In the genomic region with DNA sequence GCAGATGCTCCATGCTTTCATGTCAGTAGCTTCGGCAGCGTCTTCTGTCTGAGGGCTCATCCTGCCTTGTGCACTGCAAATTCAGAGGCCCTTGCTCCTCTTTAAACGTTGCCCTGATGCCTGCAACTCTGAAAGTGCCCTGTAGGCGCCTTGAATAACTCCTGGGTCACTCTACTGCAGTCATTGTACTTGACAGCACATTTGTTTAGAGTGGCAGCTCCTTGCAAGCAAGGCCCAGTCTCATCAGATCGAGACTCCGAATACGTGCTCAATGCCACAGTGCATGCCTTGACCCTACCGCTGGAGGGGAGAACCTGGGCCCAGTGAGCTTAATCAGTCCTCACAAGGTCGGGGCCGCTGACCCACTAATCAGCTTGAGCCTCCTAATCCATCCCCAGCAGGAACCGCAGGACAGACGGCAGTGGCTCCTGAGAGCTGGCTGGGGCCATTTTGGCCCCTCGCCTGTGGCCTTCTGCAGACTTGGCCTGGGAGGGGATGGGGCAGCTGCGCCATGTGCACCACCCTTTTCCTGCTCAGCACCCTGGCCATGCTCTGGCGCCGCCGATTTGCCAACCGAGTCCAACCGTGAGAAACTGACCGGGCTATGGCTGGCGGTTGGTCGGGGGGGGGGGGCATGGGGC, we compare ENCODE assay signal across 9 cellular contexts. TPM values are rescaled to one million over a fixed set of nuclear protein-coding genes. Genes with fewer than 3 reads are reported as not detected.
DNase-seq lines count a peak whose midpoint lies in the region; ATAC-seq lines count a peak whose summit lies in the region.
"Had no signal": no experiment of that assay in that cellular context is flagged by ENCODE, and none has a peak within 500 bp of the region (broad histone marks: within the 10 kb centered on the region; RNA-seq: fewer than 3 reads in every experiment).

A gene with protein sequence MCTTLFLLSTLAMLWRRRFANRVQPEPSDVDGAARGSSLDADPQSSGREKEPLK (plus strand): TSS at position 414 of the 641 bp plus-strand sequence. CDS start 98 bp downstream, at position 512.

- peaks cover 59% of the 10 kb centered on the region for H3K27me3 ChIP-seq in ectodermal cell (ENCODE audit: control insufficient read depth, insufficient read depth, low read length, poor library complexity, severe bottlenecking)

- H3K27ac ChIP-seq in ectodermal cell (ENCODE audit: insufficient read depth, low read depth, low read length, poor library complexity, severe bottlenecking), result no peak within 1 kb of the TSS
- H3K27ac ChIP-seq: VCaP had no signal

- H3K4me1 Mint-ChIP-seq in IgD-negative memory B cell (peaks cover 7 to 13% (median 10%) of the 10 kb centered on the region in 3 donors), naive B cell (peaks cover 19 to 42% (median 32%) of the 10 kb centered on the region in 3 donors)

- ATAC-seq in naive B cell (ENCODE audit: low read depth in 2 of 2) (no peak), HG03457 (IDR thresholded peaks at IDR 0.05; ENCODE audit: unreplicated experiment) (no peak), GM19463 (IDR thresholded peaks at IDR 0.05; ENCODE audit: unreplicated experiment) (no peak)

- peaks cover 40% of the 10 kb centered on the region for H3K4me1 ChIP-seq in ectodermal cell (ENCODE audit: control insufficient read depth, insufficient read depth, low read length)

- no peaks in the 10 kb centered on the region for H3K9me3 ChIP-seq in ectodermal cell (ENCODE audit: control insufficient read depth, low read length)

- H3K27ac Mint-ChIP-seq in IgD-negative memory B cell (peak within 1 kb of the TSS in 2 of 3 donors; percentile 39 to 58), naive B cell (peak within 1 kb of the TSS in 3 of 6 donors; percentile 47 to 75 (median 57))

- H3K27me3 Mint-ChIP-seq in IgD-negative memory B cell (peaks cover 15% of the 10 kb centered on the region), naive B cell (peaks cover 24 to 65% (median 32%) of the 10 kb centered on the region in 3 donors)

- peaks cover 3% of the 10 kb centered on the region for H3K36me3 Mint-ChIP-seq in IgD-negative memory B cell
- peaks cover 3 to 12% of the 10 kb centered on the region in 2 donors for H3K36me3 Mint-ChIP-seq in naive B cell

- 77 to 80% methylated on average over 22 of the region's 22 CpGs for WGBS in ectodermal cell, 2 experiments

- H3K9me3 Mint-ChIP-seq in IgD-negative memory B cell (no peaks in the 10 kb centered on the region), naive B cell (no peaks in the 10 kb centered on the region)

- DNase-seq in 8988T (peak; percentile 46), naive B cell (no peak), NCI-H1105 (lab: John Stamatoyannopoulos, UW) (no peak)
- DNase-seq in activated CD8-positive, alpha-beta memory T cell treated with anti-CD3 and anti-CD28 coated beads, Interleukin-2, amount 50 U/mL, for 48 hours, result no peak

- H3K4me3 Mint-ChIP-seq in IgD-negative memory B cell (peak within 1 kb of the TSS; percentile 58 to 88 (median 80)), naive B cell (peak within 1 kb of the TSS; percentile 54 to 87 (median 74))

- H3K36me3 ChIP-seq in ectodermal cell (ENCODE audit: control insufficient read depth, insufficient read depth, low read length), result no peaks in the 10 kb centered on the region

- peak within 1 kb of the TSS; percentile 11 for H3K4me3 ChIP-seq in ectodermal cell (ENCODE audit: insufficient read depth, low read depth, low read length)

RNA-seq across cellular contexts. Expression of the gene that starts here (rescaled TPM):
- 24.4 TPM for polyA plus RNA-seq in IgD-negative memory B cell
- polyA plus RNA-seq in ectodermal cell (2013, experiment 1 of 4), result not detected
- polyA plus RNA-seq in ectodermal cell (2013, experiment 2 of 4), result 0.27 TPM
- 0.85 TPM for polyA plus RNA-seq in ectodermal cell (2013, experiment 3 of 4)
- 0.57 TPM for polyA plus RNA-seq in ectodermal cell (2013, experiment 4 of 4)
- 10 to 100 TPM; 21.6 to 54.4 (median 34.3) TPM for polyA plus RNA-seq in naive B cell (ENCODE audit: low read depth in 6 of 6)
